11 cellular contexts compared by ENCODE assay signal in the genomic region with DNA sequence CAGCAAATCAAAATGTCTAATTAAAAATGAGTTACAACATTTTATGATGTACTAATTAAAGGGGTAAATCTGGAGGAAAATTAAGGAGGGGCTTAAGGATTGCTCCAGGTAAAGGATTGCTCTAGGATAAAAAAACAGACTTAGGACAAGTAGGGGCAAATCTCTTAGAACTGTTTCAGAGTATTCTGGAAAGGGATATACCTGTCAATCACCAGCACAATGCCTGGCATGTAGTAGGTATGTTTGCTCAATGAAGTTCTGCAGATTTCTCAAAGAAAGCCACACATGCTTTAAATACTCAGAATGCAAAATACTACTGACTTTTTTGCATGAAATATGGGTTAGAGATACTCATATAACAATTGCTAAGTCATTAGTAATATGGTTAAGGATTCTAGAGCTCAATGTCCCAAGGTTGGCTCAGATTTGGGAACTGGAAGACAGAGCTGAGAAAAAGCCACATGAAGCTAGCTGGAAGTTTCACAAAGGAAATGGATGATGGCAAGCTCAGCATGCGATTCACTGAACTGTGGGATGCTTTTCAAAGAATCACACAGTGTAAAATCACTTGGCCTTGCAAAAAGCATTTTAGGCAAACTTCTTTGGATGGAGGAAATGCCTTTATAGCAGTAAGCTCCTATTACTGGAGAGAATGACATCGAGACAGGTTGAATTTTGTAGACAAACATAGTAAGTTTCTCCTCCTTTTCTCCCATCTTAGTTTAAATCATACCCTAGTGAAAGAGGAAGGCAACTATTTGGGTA.
DNase-seq lines count a peak whose midpoint lies in the region; ATAC-seq lines count a peak whose summit lies in the region.
"Had no signal": no experiment of that assay in that cellular context is flagged by ENCODE, and none has a peak within 500 bp of the region (broad histone marks: within the 10 kb centered on the region; RNA-seq: fewer than 3 reads in every experiment).

No MANE protein-coding gene starts in this region.

- peak; percentile 35 for DNase-seq in EH (ENCODE audit: low read depth)
- peak; percentile 30 for DNase-seq in fibroblast of peridontal ligament (ENCODE audit: extremely low read depth)
- DNase-seq in activated effector memory CD4-positive, alpha-beta T cell treated with anti-CD3 and anti-CD28 coated beads, Interleukin-2, amount 50 U/mL, for 16 hours: no peak
- DNase-seq in SKM-1 treated with dmso at 0.1 percent for 144 hours (lab: John Stamatoyannopoulos, UW; ENCODE audit: unreplicated experiment): no peak
- DNase-seq in HUDEP-2 (lab: John Stamatoyannopoulos, UW; ENCODE audit: unreplicated experiment in 76 of 76): no peak
- no peak for DNase-seq in SHP77 (lab: John Stamatoyannopoulos, UW)
- DNase-seq: activated T-cell treated with anti-CD3 and anti-CD28 coated beads, Interleukin-2, amount 50 U/mL, for 1 hour; NCI-H2081 treated with DMSO at 0.1 percent for 48 hours; stimulated activated CD4-positive, alpha-beta T cell treated with anti-CD3 and anti-CD28 coated beads, Interleukin-4, amount 100 ng/mL, for 24 hours had no signal

- ATAC-seq in GM21381 (IDR thresholded peaks at IDR 0.05; ENCODE audit: unreplicated experiment) (peak; percentile 31), HG03439 (IDR thresholded peaks at IDR 0.05; ENCODE audit: unreplicated experiment) (peak; percentile 29)

Comparison
In these comparisons a context has a peak if more than half of its experiments do, and no peak if none do; other contexts are left out.
1. DNase-seq: peak in EH (single experiment) and fibroblast of peridontal ligament (single experiment); none in activated effector memory CD4-positive, alpha-beta T cell treated with anti-CD3 and anti-CD28 coated beads, Interleukin-2, amount 50 U/mL, for 16 hours (single experiment), SKM-1 treated with dmso at 0.1 percent for 144 hours (single experiment), HUDEP-2 (0 of 76) and SHP77 (0 of 2).